In genomic region chr6:137123078-137123477, GRCh38 we compare ENCODE assay signal across 26 cellular contexts. TPM values are rescaled to one million over a fixed set of nuclear protein-coding genes. Genes with fewer than 3 reads are reported as not detected.
"Had no signal": no experiment of that assay in that cellular context is flagged by ENCODE, and none has a peak within 500 bp of the region (broad histone marks: within the 10 kb centered on the region; RNA-seq: fewer than 3 reads in every experiment).

No MANE protein-coding gene starts in this region.

- FAIRE-seq: HTR-8/SVneo had no signal

- H3K9me3 ChIP-seq: SJCRH30 had no signal

- ATAC-seq: Panc1, PC-3, Right ventricle myocardium inferior, SK-N-SH treated with all-trans-retinoic acid at 6 μM for 48 hours had no signal

- H3K36me3 ChIP-seq: SJCRH30 had no signal

- H3K4me3 ChIP-seq: SJCRH30 had no signal

- DNase-seq: KBM-7, MV-4-11, NCI-H1048, NCI-H1105, NCI-H1417, NCI-H146, NCI-H1694 treated with DMSO at 0.1 percent for 48 hours, NCI-H1930, NCI-H2081, NCI-H2107, NCI-H2227 treated with DMSO at 0.1 percent for 48 hours, NCI-H524, NCI-H69, NCI-H774, SHP77 treated with DMSO at 0.1 percent for 48 hours, SJCRH30, T-helper 1 cell had no signal

- H3K27me3 ChIP-seq: SJCRH30 had no signal

- H3K4me1 ChIP-seq: SJCRH30 had no signal

- H3K27ac ChIP-seq: HL-60, SJCRH30 had no signal

RNA-seq across cellular contexts. Expression of gene IL22RA2, which starts 50.4 kb away (rescaled TPM):
- total RNA-seq: LHCN-M2, MCF 10A, NCI-H460, PC-3, Right ventricle myocardium inferior, SJCRH30 had no signal
